In the genomic region with DNA sequence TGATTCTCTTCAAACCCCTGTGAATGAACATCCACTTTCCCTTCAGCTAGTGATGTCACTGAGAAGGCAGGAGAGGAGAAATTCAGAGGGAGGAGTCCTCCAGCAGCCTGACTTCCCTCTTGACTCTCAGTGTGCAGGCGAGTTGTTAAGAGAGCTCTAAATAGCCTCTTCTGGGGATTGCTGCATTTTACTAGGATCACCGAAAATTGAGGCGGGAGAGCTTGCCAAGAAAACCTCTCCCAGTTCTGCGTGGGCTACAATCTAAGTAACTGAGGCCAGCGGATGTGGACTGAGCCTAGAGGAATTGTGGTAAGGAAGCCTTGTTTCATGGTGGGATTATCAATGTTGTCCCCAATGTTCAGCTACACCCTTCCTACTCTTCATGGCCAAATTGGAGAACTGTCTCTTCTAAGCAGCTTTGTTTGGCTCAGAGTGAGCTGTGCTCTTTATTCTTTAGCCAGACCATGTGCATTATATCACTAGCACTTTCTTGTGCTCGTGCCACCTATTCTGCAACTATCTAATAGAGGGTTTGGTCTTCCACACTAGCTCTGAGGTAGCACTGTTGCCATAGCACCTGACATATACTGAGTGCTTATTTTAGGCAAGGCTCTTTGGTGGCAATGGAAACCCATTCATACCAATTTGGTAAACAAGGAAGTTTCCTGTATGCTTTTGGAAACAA, we compare ENCODE assay signal across 12 cellular contexts.
DNase-seq lines count a peak whose midpoint lies in the region; ATAC-seq and TF ChIP-seq lines count a peak whose summit lies in the region.
"Had no signal": no experiment of that assay in that cellular context is flagged by ENCODE, and none has a peak within 500 bp of the region (broad histone marks: within the 10 kb centered on the region; RNA-seq: fewer than 3 reads in every experiment).

No MANE protein-coding gene starts in this region.

- 59% methylated on average over 6 of the region's 6 CpGs; no CpG with 5 or more reads in 1 of the 2 donors for WGBS in transverse colon (ENCODE audit: low coverage in 1 of 2), 2 donors

- H3K4me1 ChIP-seq in transverse colon, result peaks cover 0 to 31% (median 23%) of the 10 kb centered on the region in 4 donors

- in situ Hi-C loops in transverse colon (cut with MboI; ENCODE audit: low pct_ligation_motif_present in 1 of 4, low pct_unique_long_range_greater_than_20kb in 1 of 4, low sequenced_read_pairs in 3 of 4), result no loop called here

- intact Hi-C loops in transverse colon (cut with DNase I; ENCODE audit: low total_unique reads), result no loop called here

- TF ChIP-seq CTCF in cardiac fibroblast (IDR thresholded peaks at IDR 0.05; ENCODE audit: low read depth, low read length) (no peak), transverse colon (IDR thresholded peaks at IDR 0.05) (no peak)

- H3K4me3 ChIP-seq in cardiac fibroblast (replicated peaks in 1 of 2; ENCODE audit: low read depth in 2 of 2, low read length in 2 of 2) (no peak overlapping the region), transverse colon (no peak overlapping the region)
- H3K4me3 ChIP-seq: HAP-1 had no signal

- TF ChIP-seq EP300 in transverse colon (IDR thresholded peaks at IDR 0.05; ENCODE audit: low read depth), result no peak

- H3K36me3 ChIP-seq in transverse colon, result no peaks in the 10 kb centered on the region
- H3K36me3 ChIP-seq: HAP-1 had no signal

- peak in 2 of 3 experiments; percentile 37 to 56 for DNase-seq in NCI-H1417 (lab: John Stamatoyannopoulos, UW)
- DNase-seq in NCI-H1417 treated with DMSO at 0.1 percent for 48 hours (lab: John Stamatoyannopoulos, UW), result no peak
- peak; percentile 41 to 85 for DNase-seq in cardiac fibroblast (ENCODE audit: low read depth in 2 of 2)
- peak; percentile 11 for DNase-seq in medulla oblongata (ENCODE audit: extremely low spot score)
- DNase-seq in transverse colon, result no peak
- no peak for DNase-seq in stimulated activated CD8-positive, alpha-beta memory T cell treated with anti-CD3 and anti-CD28 coated beads, Interleukin-4, amount 100 ng/mL, for 48 hours
- DNase-seq: GDM1, glutamatergic neuron, NCI-H1092 treated with DMSO at 0.1 percent for 48 hours had no signal

- H3K9me3 ChIP-seq in transverse colon, result no peaks in the 10 kb centered on the region
- H3K9me3 ChIP-seq: HAP-1 had no signal

- H3K27ac ChIP-seq in transverse colon, result peak overlapping the region in 3 of 4 donors; percentile 1 to 52 (median 28)

- TF ChIP-seq POLR2A in transverse colon (IDR thresholded peaks at IDR 0.05), result no peak

- no peaks in the 10 kb centered on the region for H3K27me3 ChIP-seq in transverse colon

- ATAC-seq in GM21515 (IDR thresholded peaks at IDR 0.05; ENCODE audit: unreplicated experiment) (no peak), HG02852 (IDR thresholded peaks at IDR 0.05; ENCODE audit: unreplicated experiment) (no peak)

Comparison
In these comparisons a context has a peak if more than half of its experiments do, and no peak if none do; other contexts are left out.
1. DNase-seq: peak in NCI-H1417 (2 of 3), cardiac fibroblast (2 of 2) and medulla oblongata (single experiment); none in NCI-H1417 treated with DMSO at 0.1 percent for 48 hours (single experiment), transverse colon (single experiment) and stimulated activated CD8-positive, alpha-beta memory T cell treated with anti-CD3 and anti-CD28 coated beads, Interleukin-4, amount 100 ng/mL, for 48 hours (single experiment).